8 cellular contexts compared by ENCODE assay signal in the genomic region with DNA sequence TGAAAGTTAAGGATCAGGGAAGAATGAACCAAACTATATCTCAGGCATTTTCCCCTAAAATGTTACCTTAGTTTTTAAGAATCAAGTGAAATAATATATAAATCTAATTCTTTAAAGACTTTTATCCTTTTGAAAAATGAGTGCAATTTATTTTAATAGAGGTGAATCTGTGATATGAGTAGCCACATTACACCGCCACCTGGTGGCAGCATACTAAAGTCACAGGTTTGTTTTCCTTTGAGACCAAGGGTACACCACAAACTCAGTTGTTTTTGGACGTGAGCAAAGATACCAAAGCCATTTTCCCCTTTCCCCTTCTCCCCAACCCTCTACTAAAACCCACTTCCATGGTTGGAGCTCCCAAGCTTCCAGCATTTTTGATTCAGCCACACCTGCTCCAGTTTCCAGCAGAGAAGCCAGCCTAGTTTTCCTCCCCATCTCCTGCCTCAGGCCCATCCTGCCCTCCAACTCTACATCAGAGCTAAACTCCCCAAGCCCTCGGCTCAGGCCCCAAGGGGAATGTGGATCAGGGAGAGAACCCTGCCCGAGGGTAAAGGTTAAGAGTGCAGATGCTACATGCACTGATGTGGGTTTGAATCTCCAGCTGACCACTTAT. TPM values are rescaled to one million over a fixed set of nuclear protein-coding genes. Genes with fewer than 3 reads are reported as not detected.
A peak's percentile ranks its signal among the peaks of the same experiment; 100 is the strongest.
DNase-seq lines count a peak whose midpoint lies in the region; ATAC-seq and TF ChIP-seq lines count a peak whose summit lies in the region.

No MANE protein-coding gene starts in this region.

- TF ChIP-seq CTCF in AG09319 (IDR thresholded peaks at IDR 0.05; ENCODE audit: low read depth, low read length): peak; percentile 76
- TF ChIP-seq CTCF in OCI-LY3 (IDR thresholded peaks at IDR 0.05; ENCODE audit: low read depth, low read length): peak; percentile 67
- TF ChIP-seq CTCF in fibroblast of mammary gland (conservative IDR thresholded peaks at IDR 0.05; ENCODE audit: control insufficient read depth, insufficient read depth, low read depth, low read length): peak; percentile 84
- TF ChIP-seq CTCF in testis (IDR thresholded peaks at IDR 0.05): peak; percentile 85 to 92 (median 86)

- no peak for TF ChIP-seq POLR2A in testis (IDR thresholded peaks at IDR 0.05)

- H3K9ac ChIP-seq in OCI-LY3 (ENCODE audit: low read length): no peak overlapping the region
- H3K9ac ChIP-seq in neuronal stem cell (ENCODE audit: low read depth, low read length, poor library complexity): no peak overlapping the region

- no peak overlapping the region for H3K4ac ChIP-seq in neuronal stem cell (ENCODE audit: low read length)

- H3K4me3 ChIP-seq in H7 (ENCODE audit: insufficient read depth, low read depth, low read length) (no peak overlapping the region), OCI-LY3 (ENCODE audit: low read length) (no peak overlapping the region), fibroblast of mammary gland (ENCODE audit: control insufficient read depth, low read depth, low read length) (no peak overlapping the region), neuronal stem cell (ENCODE audit: low read length in 2 of 2) (no peak overlapping the region), testis (no peak overlapping the region)

- no peak overlapping the region for H4K8ac ChIP-seq in neuronal stem cell (ENCODE audit: low read depth, low read length)

- no peak overlapping the region for H2AK5ac ChIP-seq in neuronal stem cell (ENCODE audit: low read depth, low read length)

- intact Hi-C loops in testis (cut with DNase I; ENCODE audit: low total_unique reads): loop anchor here (10.0 kb wide), 1 partner anchor 264 kb away; no protein-coding TSS in a partner anchor

- H3K79me2 ChIP-seq in OCI-LY3 (ENCODE audit: low read length): no peaks in the 10 kb centered on the region

- H3K4me2 ChIP-seq in OCI-LY3 (ENCODE audit: low read length) (no peak overlapping the region), neuronal stem cell (ENCODE audit: insufficient read depth, low read length, poor library complexity, severe bottlenecking) (no peak overlapping the region)

- H3K18ac ChIP-seq in neuronal stem cell (ENCODE audit: low read length): no peak overlapping the region

- no peaks in the 10 kb centered on the region; the same call in 1 of the 2 replicates for H3K27me3 ChIP-seq in H7 (ENCODE audit: control insufficient read depth, insufficient read depth, low read length)
- peaks cover 4% of the 10 kb centered on the region; the same call in 1 of the 2 replicates for H3K27me3 ChIP-seq in OCI-LY3 (ENCODE audit: low read depth, low read length)
- H3K27me3 ChIP-seq in neuronal stem cell (ENCODE audit: control insufficient read depth in 3 of 3, insufficient read depth in 3 of 3, low read depth in 1 of 3, low read length in 3 of 3): peaks cover 0 to 9% (median 0%) of the 10 kb centered on the region in 3 experiments
- no peaks in the 10 kb centered on the region for H3K27me3 ChIP-seq in testis

- H2BK120ac ChIP-seq in neuronal stem cell (ENCODE audit: low read depth, low read length): no peak overlapping the region

- H3K9me3 ChIP-seq in OCI-LY3 (ENCODE audit: insufficient read depth, low read length) (no peaks in the 10 kb centered on the region), neuronal stem cell (replicated peaks in 1 of 2; ENCODE audit: control insufficient read depth in 2 of 2, insufficient read depth in 1 of 2, low read depth in 1 of 2, low read length in 2 of 2) (peaks cover 0 to 7% of the 10 kb centered on the region in 2 donors), testis (no peaks in the 10 kb centered on the region)

- peak; percentile 32 for DNase-seq in AG09319 (ENCODE audit: extremely low read depth, low read depth)
- DNase-seq in H7: peak; percentile 76
- DNase-seq in activated T-cell treated with anti-CD3 and anti-CD28 coated beads, Interleukin-2, amount 50 U/mL, for 1 hour: peak; percentile 71
- DNase-seq in fibroblast of mammary gland (ENCODE audit: low read depth): peak; percentile 72
- peak; percentile 43 for DNase-seq in neuronal stem cell (ENCODE audit: low spot score)
- DNase-seq in testis: peak; percentile 84

- H3K79me1 ChIP-seq in neuronal stem cell (ENCODE audit: low read depth, low read length): no peaks in the 10 kb centered on the region

- H2BK5ac ChIP-seq in neuronal stem cell (ENCODE audit: low read length): no peak overlapping the region

- no peak for ATAC-seq in GM19467 (IDR thresholded peaks at IDR 0.05; ENCODE audit: unreplicated experiment)

- peak overlapping the region; percentile 34; the same call in 1 of the 2 replicates for H2AFZ ChIP-seq in OCI-LY3 (ENCODE audit: low read depth, low read length)
- peak overlapping the region; percentile 68 for H2AFZ ChIP-seq in neuronal stem cell (ENCODE audit: low read length)

- no peak overlapping the region for H2BK12ac ChIP-seq in neuronal stem cell (ENCODE audit: low read length)

- no peak overlapping the region for H3K23ac ChIP-seq in neuronal stem cell (ENCODE audit: low read depth, low read length, poor library complexity)

- no peak overlapping the region for H4K91ac ChIP-seq in neuronal stem cell (ENCODE audit: low read depth, low read length, poor library complexity)

- H3K4me1 ChIP-seq in OCI-LY3 (ENCODE audit: low read length) (peaks cover 17% of the 10 kb centered on the region), neuronal stem cell (ENCODE audit: control insufficient read depth in 2 of 2, insufficient read depth in 1 of 2, low read depth in 1 of 2, low read length in 2 of 2) (peaks cover 0 to 9% of the 10 kb centered on the region in 2 donors), testis (no peaks in the 10 kb centered on the region)

- H3K27ac ChIP-seq in OCI-LY3 (ENCODE audit: low read length): no peak overlapping the region
- no peak overlapping the region for H3K27ac ChIP-seq in neuronal stem cell (replicated peaks; ENCODE audit: low read length)
- H3K27ac ChIP-seq in testis: no peak overlapping the region

- no peak overlapping the region for H3K14ac ChIP-seq in neuronal stem cell (ENCODE audit: low read length)

- H4K20me1 ChIP-seq in OCI-LY3 (ENCODE audit: insufficient read depth, low read length): no peaks in the 10 kb centered on the region

- no peak overlapping the region for H2BK15ac ChIP-seq in neuronal stem cell (ENCODE audit: low read length)

- WGBS in neuronal stem cell (ENCODE audit: extremely low coverage in 2 of 2, insufficient read length in 2 of 2, insufficient replicate concordance in 1 of 2), 2 donors: no CpG with 5 or more reads among the region's 4 CpGs
- 34 to 37% methylated on average over 4 of the region's 4 CpGs for WGBS in testis, 2 donors

- H3K36me3 ChIP-seq in H7 (replicated peaks; ENCODE audit: control insufficient read depth, insufficient read depth, low read length) (no peaks in the 10 kb centered on the region), OCI-LY3 (replicated peaks; ENCODE audit: low read depth, low read length) (no peaks in the 10 kb centered on the region), neuronal stem cell (replicated peaks in 1 of 2; ENCODE audit: control insufficient read depth in 2 of 2, insufficient read depth in 2 of 2, low read length in 2 of 2) (no peaks in the 10 kb centered on the region), testis (ENCODE audit: low read depth, missing control alignments) (no peaks in the 10 kb centered on the region)

RNA-seq across cellular contexts. Expression of gene LDLRAP1, which starts 22.9 kb away (rescaled TPM):
- total RNA-seq in H7 (2014; rRNA removed; shearing (Covaris generic)): 47.0 and 47.9 TPM in 2 replicates
- 5.0 TPM for polyA plus RNA-seq in neuronal stem cell (2013, experiment 1 of 2)
- 5.4 TPM for polyA plus RNA-seq in neuronal stem cell (2013, experiment 2 of 2)
- 10 to 100 TPM; 16.6 to 19.8 TPM for total RNA-seq in testis
- 11.7 TPM for polyA plus RNA-seq in testis (ENCODE audit: insufficient read depth, low read depth, low replicate concordance)

Comparison
In these comparisons a context has a peak if more than half of its experiments do, and no peak if none do; other contexts are left out.
1. DNase-seq: peak in every context shown above with its lines; median percentile 84 in testis; 76 in H7; 72 in fibroblast of mammary gland; 71 in activated T-cell treated with anti-CD3 and anti-CD28 coated beads, Interleukin-2, amount 50 U/mL, for 1 hour; 43 in neuronal stem cell; 32 in AG09319.